ENCODE assay signal across 20 cellular contexts in genomic region chr16:83942074-83942473, GRCh38. TPM values are rescaled to one million over a fixed set of nuclear protein-coding genes. Genes with fewer than 3 reads are reported as not detected.
DNase-seq lines count a peak whose midpoint lies in the region; ATAC-seq, FAIRE-seq and TF ChIP-seq lines count a peak whose summit lies in the region.
"Had no signal": no experiment of that assay in that cellular context is flagged by ENCODE, and none has a peak within 500 bp of the region (broad histone marks: within the 10 kb centered on the region; RNA-seq: fewer than 3 reads in every experiment).

No MANE protein-coding gene starts in this region.

- H3K9me3 Mint-ChIP-seq in CD8-positive, alpha-beta T cell, result no peaks in the 10 kb centered on the region
- H3K9me3 Mint-ChIP-seq: CD4-positive, CD25-positive, alpha-beta regulatory T cell; HFFc6 had no signal

- H3K14ac ChIP-seq in neuronal stem cell (ENCODE audit: low read length), result no peak overlapping the region

- no CpG with 5 or more reads among the region's 14 CpGs for WGBS in neuronal stem cell (ENCODE audit: extremely low coverage in 2 of 2, insufficient read length in 2 of 2, insufficient replicate concordance in 1 of 2), 2 donors

- H2BK15ac ChIP-seq in neuronal stem cell (ENCODE audit: low read length), result no peak overlapping the region

- no peak overlapping the region for H3K4ac ChIP-seq in neuronal stem cell (ENCODE audit: low read length)

- DNase-seq in NT2/D1 (ENCODE audit: low read depth, low spot score) (no peak), kidney (peak; percentile 69), neuronal stem cell (ENCODE audit: low spot score) (no peak), DMS 273 treated with DMSO at 0.1 percent for 48 hours (lab: John Stamatoyannopoulos, UW) (no peak), inferior parietal cortex (ENCODE audit: extremely low spot score) (no peak)
- no peak for DNase-seq in CD8-positive, alpha-beta T cell
- DNase-seq: C1 segment of cervical spinal cord; CD4-positive, CD25-positive, alpha-beta regulatory T cell; CD8-positive, alpha-beta memory T cell; DMS53; DMS79 treated with DMSO at 0.1 percent for 48 hours; GF-D8; GOT3; HFFc6 had no signal

- no peak for TF ChIP-seq CTCF in kidney (IDR thresholded peaks at IDR 0.05; ENCODE audit: borderline replicate concordance, extremely low read depth, insufficient read depth)
- no peak for TF ChIP-seq CTCF in CD8-positive, alpha-beta T cell (IDR thresholded peaks at IDR 0.05)

- no peak overlapping the region for H4K91ac ChIP-seq in neuronal stem cell (ENCODE audit: low read depth, low read length, poor library complexity)

- H3K4me2 ChIP-seq in neuronal stem cell (ENCODE audit: insufficient read depth, low read length, poor library complexity, severe bottlenecking), result no peak overlapping the region

- H3K9ac ChIP-seq in NT2/D1 (ENCODE audit: insufficient read length, low read depth) (peak overlapping the region; percentile 57), kidney (ENCODE audit: low read length in 2 of 2) (no peak overlapping the region), neuronal stem cell (ENCODE audit: low read depth, low read length, poor library complexity) (no peak overlapping the region)

- H3K27me3 ChIP-seq in NT2/D1 (ENCODE audit: insufficient read depth, insufficient read length) (no peaks in the 10 kb centered on the region), neuronal stem cell (ENCODE audit: control insufficient read depth in 3 of 3, insufficient read depth in 3 of 3, low read depth in 1 of 3, low read length in 3 of 3) (peaks cover 0 to 2% (median 0%) of the 10 kb centered on the region in 3 experiments)
- H3K27me3 ChIP-seq in CD8-positive, alpha-beta T cell (ENCODE audit: insufficient read depth, low read length), result no peaks in the 10 kb centered on the region

- H3K23ac ChIP-seq in neuronal stem cell (ENCODE audit: low read depth, low read length, poor library complexity), result no peak overlapping the region

- POLR2A ChIA-PET in CD8-positive, alpha-beta T cell (lab: Charles Lee), result no interaction called here

- H3K27ac Mint-ChIP-seq in CD8-positive, alpha-beta T cell, result no peak overlapping the region
- H3K27ac Mint-ChIP-seq: CD4-positive, CD25-positive, alpha-beta regulatory T cell; CD8-positive, alpha-beta memory T cell; HFFc6 had no signal

- peaks cover 18% of the 10 kb centered on the region for H3K4me1 ChIP-seq in NT2/D1 (ENCODE audit: insufficient read depth, insufficient read length)
- H3K4me1 ChIP-seq in kidney (ENCODE audit: control insufficient read depth in 1 of 2, insufficient read depth in 1 of 2, low read depth in 1 of 2, low read length in 2 of 2), result no peaks in the 10 kb centered on the region
- H3K4me1 ChIP-seq in neuronal stem cell (ENCODE audit: control insufficient read depth in 2 of 2, insufficient read depth in 1 of 2, low read depth in 1 of 2, low read length in 2 of 2), result peaks cover 2 to 3% of the 10 kb centered on the region in 2 donors
- no peaks in the 10 kb centered on the region for H3K4me1 ChIP-seq in CD8-positive, alpha-beta T cell (ENCODE audit: insufficient read depth, low read length)
- H3K4me1 ChIP-seq: HAP-1 had no signal

- H2BK12ac ChIP-seq in neuronal stem cell (ENCODE audit: low read length), result no peak overlapping the region

- H3K4me3 ChIP-seq in NT2/D1 (ENCODE audit: insufficient read length, low read depth), result no peak overlapping the region
- no peak overlapping the region for H3K4me3 ChIP-seq in kidney (ENCODE audit: low read length in 2 of 2)
- no peak overlapping the region for H3K4me3 ChIP-seq in neuronal stem cell (ENCODE audit: low read length in 2 of 2)
- no peak overlapping the region for H3K4me3 ChIP-seq in CD8-positive, alpha-beta T cell (ENCODE audit: low read depth, low read length)
- H3K4me3 ChIP-seq: HAP-1 had no signal

- peaks cover 4% of the 10 kb centered on the region for H3K4me1 Mint-ChIP-seq in CD8-positive, alpha-beta T cell (ENCODE audit: low read depth)

- H3K27ac ChIP-seq in kidney (ENCODE audit: low read depth in 2 of 2, low read length in 2 of 2), result no peak overlapping the region
- no peak overlapping the region for H3K27ac ChIP-seq in neuronal stem cell (replicated peaks; ENCODE audit: low read length)
- H3K27ac ChIP-seq in CD8-positive, alpha-beta T cell (ENCODE audit: low read depth, low read length), result no peak overlapping the region

- no peak overlapping the region for H3K4me3 Mint-ChIP-seq in CD8-positive, alpha-beta T cell
- H3K4me3 Mint-ChIP-seq: CD4-positive, CD25-positive, alpha-beta regulatory T cell; CD8-positive, alpha-beta memory T cell; HFFc6 had no signal

- H2BK120ac ChIP-seq in neuronal stem cell (ENCODE audit: low read depth, low read length), result no peak overlapping the region

- H3K18ac ChIP-seq in neuronal stem cell (ENCODE audit: low read length), result peak overlapping the region; percentile 35

- H2BK5ac ChIP-seq in neuronal stem cell (ENCODE audit: low read length), result no peak overlapping the region

- CTCF ChIA-PET in CD8-positive, alpha-beta T cell (lab: Charles Lee), result no interaction called here

- H3K36me3 Mint-ChIP-seq in CD8-positive, alpha-beta T cell, result no peaks in the 10 kb centered on the region
- H3K36me3 Mint-ChIP-seq: CD4-positive, CD25-positive, alpha-beta regulatory T cell; CD8-positive, alpha-beta memory T cell had no signal

- no peaks in the 10 kb centered on the region for H3K9me3 ChIP-seq in NT2/D1 (ENCODE audit: insufficient read depth, low read length)
- no peaks in the 10 kb centered on the region for H3K9me3 ChIP-seq in kidney (ENCODE audit: control insufficient read depth in 1 of 2, low read length in 2 of 2)
- H3K9me3 ChIP-seq in neuronal stem cell (replicated peaks in 1 of 2; ENCODE audit: control insufficient read depth in 2 of 2, insufficient read depth in 1 of 2, low read depth in 1 of 2, low read length in 2 of 2), result peaks cover 0 to under 1% of the 10 kb centered on the region in 2 donors
- H3K9me3 ChIP-seq in CD8-positive, alpha-beta T cell (ENCODE audit: low read length), result no peaks in the 10 kb centered on the region
- H3K9me3 ChIP-seq: HAP-1 had no signal

- intact Hi-C loops in kidney (cut with DNase I), result no loop called here
- intact Hi-C loops in CD8-positive, alpha-beta T cell (cut with DNase I, micrococcal nuclease), result no loop called here

- no peak for ATAC-seq in CD8-positive, alpha-beta T cell

- peaks cover 3% of the 10 kb centered on the region for H3K79me1 ChIP-seq in neuronal stem cell (ENCODE audit: low read depth, low read length)

- H4K8ac ChIP-seq in neuronal stem cell (ENCODE audit: low read depth, low read length), result no peak overlapping the region

- H2AK5ac ChIP-seq in neuronal stem cell (ENCODE audit: low read depth, low read length), result no peak overlapping the region

- H2AFZ ChIP-seq in neuronal stem cell (ENCODE audit: low read length), result no peak overlapping the region

- H3K36me3 ChIP-seq in NT2/D1 (ENCODE audit: insufficient read depth, insufficient read length, low read length), result no peaks in the 10 kb centered on the region
- H3K36me3 ChIP-seq in kidney (ENCODE audit: control insufficient read depth in 1 of 2, insufficient read depth in 2 of 2, low read length in 2 of 2), result no peaks in the 10 kb centered on the region
- H3K36me3 ChIP-seq in neuronal stem cell (replicated peaks in 1 of 2; ENCODE audit: control insufficient read depth in 2 of 2, insufficient read depth in 2 of 2, low read length in 2 of 2), result no peaks in the 10 kb centered on the region
- no peaks in the 10 kb centered on the region for H3K36me3 ChIP-seq in CD8-positive, alpha-beta T cell (ENCODE audit: insufficient read depth, low read length)
- H3K36me3 ChIP-seq: HAP-1 had no signal

- no peaks in the 10 kb centered on the region for H3K27me3 Mint-ChIP-seq in CD8-positive, alpha-beta T cell (ENCODE audit: low read depth)
- H3K27me3 Mint-ChIP-seq: CD4-positive, CD25-positive, alpha-beta regulatory T cell had no signal

- no peak for FAIRE-seq in kidney (lab: Jason Lieb, UNC)
- FAIRE-seq: D721Med, GM12891, GM18507, H54 had no signal

RNA-seq across cellular contexts. Expression of gene OSGIN1, which starts 11.0 kb away (rescaled TPM):
- total RNA-seq in kidney, result 6.3 TPM
- polyA plus RNA-seq in kidney (ENCODE audit: insufficient read depth, low read depth, low replicate concordance), result 14.5 TPM
- polyA plus RNA-seq in neuronal stem cell (2013, experiment 1 of 2), result 0.20 TPM
- 0.25 TPM for polyA plus RNA-seq in neuronal stem cell (2013, experiment 2 of 2)
- 1 to 10 TPM in 1 of 2 experiments, under 1 TPM in 1; 0.84 to 1.0 TPM for total RNA-seq in CD8-positive, alpha-beta T cell

RNA-seq across cellular contexts. Expression of gene NECAB2, which starts 26.0 kb away (rescaled TPM):
- 0.82 TPM for total RNA-seq in kidney
- polyA plus RNA-seq in kidney (ENCODE audit: insufficient read depth, low read depth, low replicate concordance), result 47.0 TPM
- 23.1 TPM for polyA plus RNA-seq in neuronal stem cell (2013, experiment 1 of 2)
- 20.8 TPM for polyA plus RNA-seq in neuronal stem cell (2013, experiment 2 of 2)
- not detected for total RNA-seq in CD8-positive, alpha-beta T cell
- total RNA-seq: CD4-positive, CD25-positive, alpha-beta regulatory T cell; CD8-positive, alpha-beta memory T cell; Daoy had no signal
- polyA plus RNA-seq: CD4-positive, CD25-positive, alpha-beta regulatory T cell; CD8-positive, alpha-beta memory T cell had no signal

RNA-seq across cellular contexts. Expression of gene MLYCD, which starts 43.2 kb away (rescaled TPM):
- 8.8 TPM for total RNA-seq in kidney
- 9.1 TPM for polyA plus RNA-seq in kidney (ENCODE audit: insufficient read depth, low read depth, low replicate concordance)
- polyA plus RNA-seq in neuronal stem cell (2013, experiment 1 of 2), result 1.1 TPM
- 1.2 TPM for polyA plus RNA-seq in neuronal stem cell (2013, experiment 2 of 2)
- 1 to 10 TPM; 2.9 to 4.0 TPM for total RNA-seq in CD8-positive, alpha-beta T cell
